ENCODE assay signal across 8 cellular contexts in the genomic region with DNA sequence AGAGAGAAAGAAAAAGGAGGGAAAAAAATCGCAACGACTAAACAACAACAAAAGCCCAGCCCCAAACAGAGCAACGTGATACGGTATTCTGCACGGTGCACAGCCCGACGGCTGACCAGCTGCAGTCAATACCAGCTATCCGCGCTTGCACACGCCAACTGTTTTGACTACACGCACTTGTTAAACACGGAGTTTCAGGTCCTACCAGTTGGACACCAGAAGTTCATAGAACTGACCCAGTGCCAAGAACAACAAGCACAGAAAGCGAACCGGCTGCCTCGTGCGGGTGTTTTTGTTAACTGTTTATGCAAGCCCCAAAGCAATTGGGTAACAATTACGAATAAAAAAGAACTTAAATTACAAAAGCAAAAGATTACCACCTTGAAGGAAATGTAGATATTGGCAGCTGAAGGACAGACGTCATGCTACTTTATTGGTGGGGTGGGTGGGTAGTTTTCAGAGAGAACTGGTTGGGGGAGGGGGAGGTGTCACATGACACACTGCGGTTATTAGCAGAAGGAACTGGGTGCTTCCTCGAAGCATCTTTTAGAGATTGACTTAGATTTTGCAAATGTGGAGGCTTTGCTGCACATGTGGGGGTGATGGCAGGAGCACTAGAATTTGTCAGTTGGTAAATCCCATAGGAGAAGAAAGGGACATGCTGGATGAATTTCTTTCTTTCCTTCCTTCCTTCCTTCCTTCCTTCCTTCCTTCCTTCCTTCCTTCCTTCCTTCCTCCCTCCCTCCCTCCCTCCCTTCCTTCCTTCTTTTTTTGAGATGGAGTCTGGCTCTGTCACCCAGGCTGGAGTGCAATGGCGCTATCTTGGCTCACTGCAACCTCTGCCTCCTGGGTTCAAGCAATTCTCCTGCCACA.
DNase-seq lines count a peak whose midpoint lies in the region; ATAC-seq and TF ChIP-seq lines count a peak whose summit lies in the region.

No MANE protein-coding gene starts in this region.

- H3K9me3 Mint-ChIP-seq in CD4-positive, alpha-beta memory T cell, result peaks cover 0 to 13% (median 9%) of the 10 kb centered on the region in 8 donors
- peaks cover 0 to 14% (median 5%) of the 10 kb centered on the region in 9 donors for H3K9me3 Mint-ChIP-seq in naive thymus-derived CD8-positive, alpha-beta T cell

- H3K4me1 Mint-ChIP-seq in CD4-positive, alpha-beta memory T cell, result peaks cover 29 to 78% (median 57%) of the 10 kb centered on the region in 4 donors
- peaks cover 27 to 63% (median 59%) of the 10 kb centered on the region in 4 donors for H3K4me1 Mint-ChIP-seq in naive thymus-derived CD8-positive, alpha-beta T cell

- in situ Hi-C loops in transverse colon (cut with MboI; ENCODE audit: low pct_ligation_motif_present in 1 of 4, low pct_unique_long_range_greater_than_20kb in 1 of 4, low sequenced_read_pairs in 3 of 4), result no loop called here

- POLR2A ChIA-PET in CD4-positive, alpha-beta memory T cell (lab: Charles Lee; ENCODE audit: partially characterized antibody), result interaction anchor here (0.5 to 6.4 kb wide), 28 partner anchors 8 to 1477 kb away, joined by 3 to 113 read pairs (median 4); partner anchors contain the start of genes HBP1, RINT1 and SYPL1
- POLR2A ChIA-PET in naive thymus-derived CD8-positive, alpha-beta T cell (lab: Charles Lee), result interaction anchor here (0.7 to 2.4 kb wide), 14 partner anchors 8 to 678 kb away, joined by 3 to 13 read pairs (median 4); partner anchors contain the start of genes KMT2E and SYPL1

- intact Hi-C loops in CD4-positive, alpha-beta memory T cell (cut with micrococcal nuclease), result loop anchor here (1.0 to 5.0 kb wide), 8 partner anchors 14 to 420 kb away; partner anchors contain the start of genes ATXN7L1, RINT1 and SYPL1
- intact Hi-C loops in transverse colon (cut with DNase I; ENCODE audit: low total_unique reads), result no loop called here

- 7 to 20% methylated on average over 15 to 21 of the region's 21 CpGs for WGBS in transverse colon (ENCODE audit: low coverage in 1 of 2), 2 donors

- CTCF ChIA-PET in CD4-positive, alpha-beta memory T cell (lab: Charles Lee; ENCODE audit: partially characterized antibody), result interaction anchor here (1.0 to 3.3 kb wide), 6 partner anchors 15 to 351 kb away, joined by 3 to 17 read pairs (median 6); no protein-coding TSS in a partner anchor

- H3K4me3 ChIP-seq in CD4-positive, alpha-beta memory T cell (ENCODE audit: low read length in 2 of 2), result peak overlapping the region; percentile 71 to 75
- peak overlapping the region; percentile 18 to 47 (median 31) for H3K4me3 ChIP-seq in transverse colon

- H3K36me3 Mint-ChIP-seq in CD4-positive, alpha-beta memory T cell, result peaks cover 12 to 20% of the 10 kb centered on the region in 2 donors
- peaks cover 6 to 9% (median 8%) of the 10 kb centered on the region in 3 donors for H3K36me3 Mint-ChIP-seq in naive thymus-derived CD8-positive, alpha-beta T cell

- peak overlapping the region; percentile 96 to 100 (median 98) for H3K27ac Mint-ChIP-seq in CD4-positive, alpha-beta memory T cell
- peak overlapping the region; percentile 95 to 99 (median 99) for H3K27ac Mint-ChIP-seq in naive thymus-derived CD8-positive, alpha-beta T cell

- no peak for TF ChIP-seq CTCF in transverse colon (IDR thresholded peaks at IDR 0.05)

- TF ChIP-seq EP300 in transverse colon (IDR thresholded peaks at IDR 0.05; ENCODE audit: low read depth), result no peak

- peak; percentile 69 for ATAC-seq in GM21576 (IDR thresholded peaks at IDR 0.05; ENCODE audit: unreplicated experiment)
- ATAC-seq in naive thymus-derived CD8-positive, alpha-beta T cell, result peak; percentile 73 to 81

- no peaks in the 10 kb centered on the region for H3K36me3 ChIP-seq in CD4-positive, alpha-beta memory T cell (ENCODE audit: insufficient read depth, low read length)
- no peaks in the 10 kb centered on the region for H3K36me3 ChIP-seq in transverse colon

- H3K4me3 Mint-ChIP-seq in CD4-positive, alpha-beta memory T cell, result peak overlapping the region; percentile 91 to 98 (median 94)
- peak overlapping the region; percentile 87 to 99 (median 94) for H3K4me3 Mint-ChIP-seq in naive thymus-derived CD8-positive, alpha-beta T cell

- H3K27me3 Mint-ChIP-seq in CD4-positive, alpha-beta memory T cell, result no peaks in the 10 kb centered on the region
- H3K27me3 Mint-ChIP-seq in naive thymus-derived CD8-positive, alpha-beta T cell, result no peaks in the 10 kb centered on the region

- DNase-seq in CD4-positive, alpha-beta memory T cell, result peak; percentile 84 to 95 (median 91)
- DNase-seq in NCI-H460 (ENCODE audit: extremely low read depth, low read depth) (peak; percentile 44), erythroblast (lab: John Stamatoyannopoulos, UW) (peak; percentile 53 to 81), transverse colon (peak; percentile 62), GDM1 (lab: John Stamatoyannopoulos, UW) (no peak)
- DNase-seq in activated CD8-positive, alpha-beta memory T cell treated with anti-CD3 and anti-CD28 coated beads, Interleukin-2, amount 50 U/mL, for 4 hours, result peak; percentile 34
- DNase-seq in naive thymus-derived CD8-positive, alpha-beta T cell, result peak; percentile 36 to 87 (median 72)

- peaks cover 44% of the 10 kb centered on the region for H3K4me1 ChIP-seq in CD4-positive, alpha-beta memory T cell (ENCODE audit: insufficient read depth, low read length)
- peaks cover 0 to 18% (median 8%) of the 10 kb centered on the region in 4 donors for H3K4me1 ChIP-seq in transverse colon

- H3K27me3 ChIP-seq in CD4-positive, alpha-beta memory T cell (ENCODE audit: insufficient read depth, low read length), result no peaks in the 10 kb centered on the region
- H3K27me3 ChIP-seq in transverse colon, result no peaks in the 10 kb centered on the region

- no peak for TF ChIP-seq POLR2A in erythroblast (IDR thresholded peaks at IDR 0.05; ENCODE audit: low read length)
- TF ChIP-seq POLR2A in transverse colon (IDR thresholded peaks at IDR 0.05), result peak; percentile 32

- peak overlapping the region; percentile 89 for H3K27ac ChIP-seq in CD4-positive, alpha-beta memory T cell (ENCODE audit: low read depth, low read length)
- peak overlapping the region; percentile 53 to 80 (median 74) for H3K27ac ChIP-seq in transverse colon

- no peaks in the 10 kb centered on the region for H3K9me3 ChIP-seq in CD4-positive, alpha-beta memory T cell (ENCODE audit: control insufficient read depth in 1 of 2, low read length in 2 of 2)
- H3K9me3 ChIP-seq in transverse colon, result no peaks in the 10 kb centered on the region
